Comparison of ENCODE assay signal across 8 cellular contexts in genomic region chr11:130434521-130435223, GRCh38. TPM values are rescaled to one million over a fixed set of nuclear protein-coding genes. Genes with fewer than 3 reads are reported as not detected.
DNase-seq lines count a peak whose midpoint lies in the region; ATAC-seq and TF ChIP-seq lines count a peak whose summit lies in the region.

No MANE protein-coding gene starts in this region.

- H2BK120ac ChIP-seq in trophoblast cell (ENCODE audit: insufficient read depth, low read length, poor library complexity): no peak overlapping the region

- H3K4me3 ChIP-seq in SU-DHL-6 (ENCODE audit: insufficient read depth, low read length, poor library complexity, severe bottlenecking): peak overlapping the region; percentile 46
- H3K4me3 ChIP-seq in heart left ventricle: peak overlapping the region; percentile 9 to 70 (median 58)
- H3K4me3 ChIP-seq in trophoblast cell (ENCODE audit: low read depth, low read length): peak overlapping the region; percentile 65

- no peaks in the 10 kb centered on the region for H3F3A ChIP-seq in SU-DHL-6 (ENCODE audit: insufficient read depth)

- intact Hi-C loops in heart left ventricle (cut with DNase I): loop anchor here in 9 of 10 donors (1.0 to 10.0 kb wide), 11 partner anchors 293 to 548 kb away; no protein-coding TSS in a partner anchor

- H2AFZ ChIP-seq in SU-DHL-6 (ENCODE audit: low read depth, low read length, severe bottlenecking): peak overlapping the region; percentile 93
- H2AFZ ChIP-seq in trophoblast cell (ENCODE audit: insufficient read depth, low read length, poor library complexity): peak overlapping the region; percentile 42

- no peaks in the 10 kb centered on the region for H3K9me2 ChIP-seq in SU-DHL-6 (replicated peaks; ENCODE audit: insufficient read depth, low read length)

- H2BK12ac ChIP-seq in trophoblast cell (ENCODE audit: low read length): no peak overlapping the region

- no peak overlapping the region for H4K8ac ChIP-seq in trophoblast cell (ENCODE audit: low read depth, low read length)

- H3K4me2 ChIP-seq in SU-DHL-6 (ENCODE audit: low read depth, low read length, poor library complexity, severe bottlenecking) (peak overlapping the region; percentile 79), trophoblast cell (ENCODE audit: low read length) (peak overlapping the region; percentile 75)

- no peaks in the 10 kb centered on the region for H3K36me3 ChIP-seq in SU-DHL-6 (ENCODE audit: low read length)
- no peaks in the 10 kb centered on the region for H3K36me3 ChIP-seq in heart left ventricle
- H3K36me3 ChIP-seq in trophoblast cell (ENCODE audit: control insufficient read depth in 1 of 2, insufficient read depth in 2 of 2, low read length in 2 of 2): no peaks in the 10 kb centered on the region

- H3K27me3 ChIP-seq in SU-DHL-6 (ENCODE audit: low read length): no peaks in the 10 kb centered on the region
- H3K27me3 ChIP-seq in heart left ventricle: peaks cover 0 to 17% (median 0%) of the 10 kb centered on the region in 9 donors
- H3K27me3 ChIP-seq in trophoblast cell (ENCODE audit: insufficient read depth, low read length): peaks cover 5% of the 10 kb centered on the region

- H3K4ac ChIP-seq in trophoblast cell (ENCODE audit: low read depth, low read length): no peak overlapping the region

- TF ChIP-seq CTCF in GM12872 (IDR thresholded peaks at IDR 0.05; ENCODE audit: insufficient read depth, low read depth, low read length) (peak; percentile 90), SU-DHL-6 (IDR thresholded peaks at IDR 0.05; ENCODE audit: insufficient read depth, low read length, poor library complexity, severe bottlenecking) (peak; percentile 35), heart left ventricle (IDR thresholded peaks at IDR 0.05) (peak; percentile 69 to 87 (median 76))

- H3K79me2 ChIP-seq in SU-DHL-6 (ENCODE audit: insufficient read depth, low read length): no peaks in the 10 kb centered on the region
- H3K79me2 ChIP-seq in trophoblast cell (ENCODE audit: control insufficient read depth, insufficient read depth, low read length, poor library complexity): no peaks in the 10 kb centered on the region

- no peak overlapping the region for H4K91ac ChIP-seq in trophoblast cell (ENCODE audit: low read depth, low read length)

- peak overlapping the region; percentile 49; the same call in 1 of the 2 replicates for H3K9ac ChIP-seq in SU-DHL-6 (ENCODE audit: low read length)
- peak overlapping the region; percentile 71 for H3K9ac ChIP-seq in trophoblast cell (ENCODE audit: low read length)

- no peak overlapping the region for H3K18ac ChIP-seq in trophoblast cell (ENCODE audit: low read length)

- peaks cover 0 to 19% (median 9%) of the 10 kb centered on the region in 12 donors for H3K4me1 ChIP-seq in heart left ventricle
- H3K4me1 ChIP-seq in trophoblast cell (ENCODE audit: control insufficient read depth in 1 of 2, insufficient read depth in 2 of 2, low read length in 2 of 2): no peaks in the 10 kb centered on the region

- no peak overlapping the region for H3K14ac ChIP-seq in trophoblast cell (ENCODE audit: low read length)

- H3K9me3 ChIP-seq in SU-DHL-6 (ENCODE audit: insufficient read depth, low read length): no peaks in the 10 kb centered on the region
- H3K9me3 ChIP-seq in heart left ventricle: no peaks in the 10 kb centered on the region
- peaks cover under 1% of the 10 kb centered on the region for H3K9me3 ChIP-seq in trophoblast cell (ENCODE audit: insufficient read depth, low read depth, low read length)

- TF ChIP-seq POLR2A in heart left ventricle (IDR thresholded peaks at IDR 0.05): no peak

- WGBS in heart left ventricle, 4 donors: 0 to 1% (median 0%) methylated on average over 20 of the region's 20 CpGs
- WGBS in trophoblast cell (ENCODE audit: extremely low coverage, insufficient coverage, insufficient read length): no CpG with 5 or more reads among the region's 20 CpGs

- H4K12ac ChIP-seq in trophoblast cell (ENCODE audit: low read depth, low read length): no peak overlapping the region

- no peaks in the 10 kb centered on the region for H4K20me1 ChIP-seq in SU-DHL-6 (ENCODE audit: low read depth, low read length)

- no peak overlapping the region for H2BK5ac ChIP-seq in trophoblast cell (ENCODE audit: low read depth, low read length, poor library complexity)

- H3K27ac ChIP-seq in SU-DHL-6 (ENCODE audit: low read depth, low read length): no peak overlapping the region
- H3K27ac ChIP-seq in heart left ventricle: peak overlapping the region in 11 of 12 donors; percentile 33 to 82 (median 72)
- no peak overlapping the region for H3K27ac ChIP-seq in trophoblast cell (ENCODE audit: low read depth, low read length)

- peak; percentile 85 for ATAC-seq in HG02623 (IDR thresholded peaks at IDR 0.05; ENCODE audit: unreplicated experiment)
- peak; percentile 76 to 91 (median 90) for ATAC-seq in heart left ventricle

- no peak overlapping the region for H2AK5ac ChIP-seq in trophoblast cell (ENCODE audit: low read length)

- DNase-seq in NCI-H1092 (lab: John Stamatoyannopoulos, UW) (peak; percentile 83), amniotic epithelial cell (ENCODE audit: low read depth) (peak; percentile 67), heart left ventricle (peak; percentile 73 to 83 (median 77)), trophoblast cell (peak; percentile 90 to 93), ureter (ENCODE audit: low spot score) (peak; percentile 81)

- H3K23ac ChIP-seq in trophoblast cell (ENCODE audit: low read length): no peak overlapping the region

- no peaks in the 10 kb centered on the region for H3K79me1 ChIP-seq in trophoblast cell (ENCODE audit: low read length)

RNA-seq across cellular contexts. Expression of gene ADAMTS8, which starts 6.3 kb away (rescaled TPM):
- total RNA-seq in heart left ventricle: 1 to 10 TPM in 4 of 9 donors, under 1 TPM in 5; 0.12 to 2.8 (median 0.87) TPM
- 1 to 10 TPM in 1 of 2 donors, under 1 TPM in 1; 0.30 to 1.7 TPM for polyA plus RNA-seq in heart left ventricle
- polyA plus RNA-seq in trophoblast cell (2013): not detected in 2 replicates
- total RNA-seq in ureter: 1.2 TPM

RNA-seq across cellular contexts. Expression of gene ADAMTS15, which starts 13.8 kb away (rescaled TPM):
- 10 to 100 TPM in 8 of 9 donors, 1 to 10 TPM in 1; 5.3 to 36.5 (median 16.7) TPM for total RNA-seq in heart left ventricle
- 10 to 100 TPM; 11.4 to 71.0 TPM for polyA plus RNA-seq in heart left ventricle
- polyA plus RNA-seq in trophoblast cell (2013): 0.15 and 0.18 TPM in 2 replicates
- 5.9 TPM for total RNA-seq in ureter

Comparison
In these comparisons a context has a peak if more than half of its experiments do, and no peak if none do; other contexts are left out.
1. CTCF ChIP-seq: peak in every context shown above with its lines; median percentile 90 in GM12872; 76 in heart left ventricle; 35 in SU-DHL-6.
2. H3K27ac ChIP-seq: peak in heart left ventricle (11 of 12); none in SU-DHL-6 (single experiment) and trophoblast cell (single experiment).
3. Peak in every context shown above with its lines, with median percentiles within 50 percentile points of each other: DNase-seq and H3K4me3 ChIP-seq.